9 cellular contexts compared by ENCODE assay signal in the genomic region with DNA sequence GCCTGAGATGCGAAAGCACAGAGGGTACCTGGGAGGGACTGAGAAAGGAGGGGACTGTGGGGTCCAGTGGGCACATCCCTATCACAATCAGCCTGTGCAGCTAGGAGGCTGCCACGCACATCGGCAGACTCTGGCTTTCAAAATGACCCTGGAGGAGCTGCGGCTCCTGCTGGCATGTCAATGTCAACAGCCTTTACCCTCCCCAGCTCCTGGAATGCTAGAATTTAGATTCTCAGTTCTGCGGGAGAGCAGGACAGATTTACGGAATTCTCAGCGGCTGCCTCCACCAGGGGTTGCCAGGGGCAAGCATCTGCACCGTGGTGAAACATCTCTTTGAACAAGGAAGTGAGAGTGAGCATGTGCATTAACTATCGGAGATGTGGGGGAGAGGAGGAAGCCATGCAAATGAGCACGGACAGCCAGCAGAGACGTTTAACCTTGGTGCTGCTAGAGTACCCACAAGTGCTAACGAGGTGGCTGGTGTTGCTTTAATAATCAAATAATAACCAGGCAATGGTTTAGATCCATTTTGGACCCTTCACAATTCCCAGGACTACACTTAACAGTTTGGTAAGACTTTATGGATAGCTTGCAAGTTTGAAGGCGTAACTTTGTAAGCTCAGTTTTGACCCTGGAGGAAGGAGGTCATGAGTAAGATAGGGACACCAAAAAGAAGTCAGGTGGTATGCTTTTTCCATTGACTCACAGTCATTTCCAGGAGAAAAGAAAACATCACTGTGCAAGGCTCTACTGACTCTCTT. TPM values are rescaled to one million over a fixed set of nuclear protein-coding genes. Genes with fewer than 3 reads are reported as not detected.
DNase-seq lines count a peak whose midpoint lies in the region; ATAC-seq and TF ChIP-seq lines count a peak whose summit lies in the region.
"Had no signal": no experiment of that assay in that cellular context is flagged by ENCODE, and none has a peak within 500 bp of the region (broad histone marks: within the 10 kb centered on the region; RNA-seq: fewer than 3 reads in every experiment).

No MANE protein-coding gene starts in this region.

- peaks cover 3% of the 10 kb centered on the region for H3K79me1 ChIP-seq in neuronal stem cell (ENCODE audit: low read depth, low read length)

- H3K36me3 ChIP-seq in esophagus (ENCODE audit: control insufficient read depth in 2 of 2, insufficient read depth in 2 of 2, low read length in 1 of 2) (no peaks in the 10 kb centered on the region), neuronal stem cell (replicated peaks in 1 of 2; ENCODE audit: control insufficient read depth in 2 of 2, insufficient read depth in 2 of 2, low read length in 2 of 2) (no peaks in the 10 kb centered on the region), tibial artery (no peaks in the 10 kb centered on the region)

- no peak overlapping the region for H3K4me3 ChIP-seq in esophagus (ENCODE audit: low read depth in 1 of 2, low read length in 2 of 2)
- no peak overlapping the region for H3K4me3 ChIP-seq in neuronal stem cell (ENCODE audit: low read length in 2 of 2)
- no peak overlapping the region for H3K4me3 ChIP-seq in tibial artery

- H2BK12ac ChIP-seq in neuronal stem cell (ENCODE audit: low read length): no peak overlapping the region

- H2BK5ac ChIP-seq in neuronal stem cell (ENCODE audit: low read length): no peak overlapping the region

- no peak overlapping the region for H2BK15ac ChIP-seq in neuronal stem cell (ENCODE audit: low read length)

- H3K9me3 ChIP-seq in esophagus (ENCODE audit: control insufficient read depth in 2 of 2, insufficient read depth in 1 of 2, low read depth in 1 of 2, low read length in 1 of 2) (no peaks in the 10 kb centered on the region), neuronal stem cell (replicated peaks in 1 of 2; ENCODE audit: control insufficient read depth in 2 of 2, insufficient read depth in 1 of 2, low read depth in 1 of 2, low read length in 2 of 2) (peaks cover 0 to 3% of the 10 kb centered on the region in 2 donors), tibial artery (peaks cover 0 to 3% (median 0%) of the 10 kb centered on the region in 3 donors)

- intact Hi-C loops in tibial artery (cut with DNase I; ENCODE audit: low total_unique reads): no loop called here

- H3K14ac ChIP-seq in neuronal stem cell (ENCODE audit: low read length): no peak overlapping the region

- peak overlapping the region; percentile 89 for H3K27ac Mint-ChIP-seq in activated CD4-positive, alpha-beta T cell treated with anti-CD3 and anti-CD28 coated beads, Interleukin-2, amount 10 ng/mL, durations not matched to agents 7 days and 5 days

- CTCF ChIA-PET in activated CD4-positive, alpha-beta T cell treated with anti-CD3 and anti-CD28 coated beads, Interleukin-2, amount 10 ng/mL, durations not matched to agents 7 days and 5 days (lab: Charles Lee): interaction anchor here (0.6 to 1.6 kb wide), 10 partner anchors 8 to 71 kb away, joined by 3 to 5 read pairs (median 3); partner anchors contain the start of gene XYLT1

- peak overlapping the region; percentile 29 for H2AK5ac ChIP-seq in neuronal stem cell (ENCODE audit: low read depth, low read length)

- peak in 11 of 14 donors; percentile 12 to 59 (median 41) for DNase-seq in C1 segment of cervical spinal cord (lab: John Stamatoyannopoulos, UW)
- peak; percentile 59 for DNase-seq in activated CD4-positive, alpha-beta T cell treated with anti-CD3 and anti-CD28 coated beads, Interleukin-2, amount 10 ng/mL, durations not matched to agents 7 days and 5 days
- no peak for DNase-seq in neuronal stem cell (ENCODE audit: low spot score)
- DNase-seq in tibial artery: peak in 1 of 2 donors; percentile 55
- DNase-seq in RKO (ENCODE audit: low spot score): no peak

- H3K4me1 ChIP-seq in esophagus (ENCODE audit: control insufficient read depth in 2 of 2, insufficient read depth in 2 of 2, low read length in 1 of 2) (peaks cover 0 to 8% of the 10 kb centered on the region in 2 donors), neuronal stem cell (ENCODE audit: control insufficient read depth in 2 of 2, insufficient read depth in 1 of 2, low read depth in 1 of 2, low read length in 2 of 2) (peaks cover 10 to 14% of the 10 kb centered on the region in 2 donors), tibial artery (peaks cover 0 to 47% (median 19%) of the 10 kb centered on the region in 4 donors)

- POLR2A ChIA-PET in activated CD4-positive, alpha-beta T cell treated with anti-CD3 and anti-CD28 coated beads, Interleukin-2, amount 10 ng/mL, durations not matched to agents 7 days and 5 days (lab: Charles Lee): interaction anchor here (0.6 to 0.7 kb wide), 2 partner anchors 14 to 25 kb away, joined by 3 read pairs; no protein-coding TSS in a partner anchor

- no peak overlapping the region for H3K4me2 ChIP-seq in neuronal stem cell (ENCODE audit: insufficient read depth, low read length, poor library complexity, severe bottlenecking)

- H3K27me3 Mint-ChIP-seq in activated CD4-positive, alpha-beta T cell treated with anti-CD3 and anti-CD28 coated beads, Interleukin-2, amount 10 ng/mL, durations not matched to agents 7 days and 5 days: no peaks in the 10 kb centered on the region

- H3K27ac ChIP-seq in esophagus (ENCODE audit: low read depth in 2 of 2, low read length in 1 of 2) (peak overlapping the region; percentile 15 to 50), neuronal stem cell (replicated peaks; ENCODE audit: low read length) (no peak overlapping the region), tibial artery (peak overlapping the region; percentile 47 to 52)

- H3K4ac ChIP-seq in neuronal stem cell (ENCODE audit: low read length): no peak overlapping the region

- 40 to 42% methylated on average over 13 of the region's 13 CpGs for WGBS in esophagus, 2 donors
- WGBS in neuronal stem cell (ENCODE audit: extremely low coverage in 2 of 2, insufficient read length in 2 of 2, insufficient replicate concordance in 1 of 2), 2 donors: no CpG with 5 or more reads among the region's 13 CpGs

- H3K4me3 Mint-ChIP-seq in activated CD4-positive, alpha-beta T cell treated with anti-CD3 and anti-CD28 coated beads, Interleukin-2, amount 10 ng/mL, durations not matched to agents 7 days and 5 days: peak overlapping the region; percentile 51

- TF ChIP-seq CTCF in tibial artery (IDR thresholded peaks at IDR 0.05): peak; percentile 21 to 31

- no peak overlapping the region for H4K8ac ChIP-seq in neuronal stem cell (ENCODE audit: low read depth, low read length)

- H3K27me3 ChIP-seq in esophagus (ENCODE audit: control insufficient read depth in 1 of 2, insufficient read depth in 2 of 2, low read length in 2 of 2) (no peaks in the 10 kb centered on the region), neuronal stem cell (ENCODE audit: control insufficient read depth in 3 of 3, insufficient read depth in 3 of 3, low read depth in 1 of 3, low read length in 3 of 3) (no peaks in the 10 kb centered on the region), tibial artery (no peaks in the 10 kb centered on the region)

- no peak overlapping the region for H2BK120ac ChIP-seq in neuronal stem cell (ENCODE audit: low read depth, low read length)

- no peak overlapping the region for H4K91ac ChIP-seq in neuronal stem cell (ENCODE audit: low read depth, low read length, poor library complexity)

- H3K36me3 Mint-ChIP-seq in activated CD4-positive, alpha-beta T cell treated with anti-CD3 and anti-CD28 coated beads, Interleukin-2, amount 10 ng/mL, durations not matched to agents 7 days and 5 days (ENCODE audit: low read depth): peaks cover 43% of the 10 kb centered on the region

- no peak overlapping the region for H3K9ac ChIP-seq in neuronal stem cell (ENCODE audit: low read depth, low read length, poor library complexity)

- no peak overlapping the region for H3K18ac ChIP-seq in neuronal stem cell (ENCODE audit: low read length)

- H2AFZ ChIP-seq in neuronal stem cell (ENCODE audit: low read length): peak overlapping the region; percentile 51

- ATAC-seq in GM19397 (IDR thresholded peaks at IDR 0.05; ENCODE audit: unreplicated experiment) (peak; percentile 95), HG03521 (IDR thresholded peaks at IDR 0.05; ENCODE audit: unreplicated experiment) (peak; percentile 99)
- ATAC-seq: HCT116 had no signal

- H3K4me1 Mint-ChIP-seq in activated CD4-positive, alpha-beta T cell treated with anti-CD3 and anti-CD28 coated beads, Interleukin-2, amount 10 ng/mL, durations not matched to agents 7 days and 5 days: peaks cover 60% of the 10 kb centered on the region

- H3K23ac ChIP-seq in neuronal stem cell (ENCODE audit: low read depth, low read length, poor library complexity): no peak overlapping the region

- peaks cover 4% of the 10 kb centered on the region for H3K9me3 Mint-ChIP-seq in activated CD4-positive, alpha-beta T cell treated with anti-CD3 and anti-CD28 coated beads, Interleukin-2, amount 10 ng/mL, durations not matched to agents 7 days and 5 days

RNA-seq across cellular contexts. Expression of gene XYLT1, which starts 54.1 kb away (rescaled TPM):
- total RNA-seq in activated CD4-positive, alpha-beta T cell treated with anti-CD3 and anti-CD28 coated beads, Interleukin-2, amount 10 ng/mL, durations not matched to agents 7 days and 5 days: 10 to 100 TPM; 46.6 to 50.1 TPM
- polyA plus RNA-seq in esophagus: 1 to 10 TPM; 3.0 TPM
- polyA plus RNA-seq in neuronal stem cell (2013, experiment 1 of 2): 6.1 TPM
- polyA plus RNA-seq in neuronal stem cell (2013, experiment 2 of 2): 6.3 TPM

Comparison
In these comparisons a context has a peak if more than half of its experiments do, and no peak if none do; other contexts are left out.
1. DNase-seq: peak in C1 segment of cervical spinal cord (11 of 14) and activated CD4-positive, alpha-beta T cell treated with anti-CD3 and anti-CD28 coated beads, Interleukin-2, amount 10 ng/mL, durations not matched to agents 7 days and 5 days (single experiment); none in neuronal stem cell (single experiment) and RKO (single experiment).